In the genomic region with DNA sequence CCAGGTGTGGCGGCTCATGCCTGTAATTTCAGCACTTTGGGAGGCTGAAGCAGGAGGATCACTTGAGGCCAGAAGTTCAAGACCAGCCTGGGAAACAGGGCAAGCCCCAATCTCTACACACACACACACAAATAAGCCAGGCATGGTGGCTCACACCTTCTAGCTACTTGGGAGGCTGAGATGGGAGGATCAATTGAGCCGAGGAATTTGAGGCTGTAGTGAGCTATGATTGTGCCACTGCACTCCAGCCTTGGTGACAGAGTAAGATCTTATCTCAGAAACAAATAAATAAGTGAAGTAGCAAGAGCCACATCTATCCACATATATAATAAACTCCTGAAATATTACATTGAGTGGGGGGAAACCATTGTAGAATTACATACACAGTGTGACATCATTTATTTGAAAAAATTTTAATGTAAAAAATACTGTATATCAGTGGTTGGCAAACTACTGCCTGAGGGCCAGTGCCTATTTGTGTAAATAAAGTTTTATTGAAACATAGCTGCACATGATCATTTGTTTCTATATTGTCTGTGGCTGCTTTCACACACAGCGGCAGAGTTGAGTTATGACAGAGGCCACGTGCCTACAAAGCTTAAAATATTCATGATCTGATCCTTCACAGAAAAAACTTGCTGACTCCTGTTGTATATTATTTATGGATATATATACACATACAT, we compare ENCODE assay signal across 9 cellular contexts.
"Had no signal": no experiment of that assay in that cellular context is flagged by ENCODE, and none has a peak within 500 bp of the region (broad histone marks: within the 10 kb centered on the region; RNA-seq: fewer than 3 reads in every experiment).

No MANE protein-coding gene starts in this region.

- H3K4me3 Mint-ChIP-seq: GM23338, H9, IgD-negative memory B cell had no signal

- H3K4me1 Mint-ChIP-seq: IgD-negative memory B cell had no signal

- H3K4me2 ChIP-seq: GM23338 had no signal

- ATAC-seq: GM23338, HepG2 had no signal

- H2AFZ ChIP-seq: GM23338 had no signal

- FAIRE-seq: H1, H54, HepG2 had no signal

- H3K4me3 ChIP-seq: GM23338 had no signal

- DNase-seq: H9, HCEC 1CT, KG1 had no signal

- H3K27ac Mint-ChIP-seq: GM23338, H9, IgD-negative memory B cell had no signal

- H3K27ac ChIP-seq: HL-60 had no signal
